In genomic region chr1:240117202-240117769, GRCh38 we compare ENCODE assay signal across 29 cellular contexts. TPM values are rescaled to one million over a fixed set of nuclear protein-coding genes. Genes with fewer than 3 reads are reported as not detected.
A peak's percentile ranks its signal among the peaks of the same experiment; 100 is the strongest.
DNase-seq lines count a peak whose midpoint lies in the region; ATAC-seq, FAIRE-seq and TF ChIP-seq lines count a peak whose summit lies in the region.
"Had no signal": no experiment of that assay in that cellular context is flagged by ENCODE, and none has a peak within 500 bp of the region (broad histone marks: within the 10 kb centered on the region; RNA-seq: fewer than 3 reads in every experiment).

No MANE protein-coding gene starts in this region.

- TF ChIP-seq CTCF in stomach (IDR thresholded peaks at IDR 0.05): no peak

- FAIRE-seq in HTR-8/SVneo (lab: Jason Lieb, UNC): peak; percentile 74

- no peaks in the 10 kb centered on the region for H3K4me1 ChIP-seq in stomach
- H3K4me1 ChIP-seq: BLaER1, SJSA1, upper lobe of right lung had no signal

- H3K36me3 ChIP-seq in stomach: no peaks in the 10 kb centered on the region
- H3K36me3 ChIP-seq: BLaER1, SJSA1, upper lobe of right lung had no signal

- ATAC-seq in HG02623 (IDR thresholded peaks at IDR 0.05; ENCODE audit: unreplicated experiment): no peak
- ATAC-seq: activated naive CD4-positive, alpha-beta T cell treated with anti-CD3 and anti-CD28 coated beads, Interleukin-2, amount 50 U/mL, for 72 hours; left lobe of liver; stimulated activated naive B cell treated with anti-CD40 and anti-IgM and Interleukin-4, amounts not matched to agents 10 μg/mL and 1 μg/mL and 100 μg/mL, for 72 hours; T-cell; upper lobe of right lung had no signal

- H3K27ac ChIP-seq in caudate nucleus (ENCODE audit: low read depth, low read length): peak overlapping the region; percentile 42
- no peak overlapping the region for H3K27ac ChIP-seq in stomach
- H3K27ac ChIP-seq: BLaER1, coronary artery, SJSA1, skin epidermis, upper lobe of right lung had no signal

- peak; percentile 46 for DNase-seq in ELR (ENCODE audit: low read depth)
- no peak for DNase-seq in HTR-8/SVneo (ENCODE audit: insufficient read length, low spot score)
- DNase-seq in NCI-H2107 treated with DMSO at 0.1 percent for 48 hours (lab: John Stamatoyannopoulos, UW; ENCODE audit: unreplicated experiment): peak; percentile 90
- no peak for DNase-seq in caudate nucleus (lab: John Stamatoyannopoulos, UW)
- no peak for DNase-seq in stomach
- DNase-seq in amygdala (lab: John Stamatoyannopoulos, UW): no peak
- no peak for DNase-seq in hepatic stellate cell (ENCODE audit: low spot score)
- DNase-seq: activated CD4-positive, alpha-beta T cell treated with anti-CD3 and anti-CD28 coated beads for 48 hours; activated effector memory CD4-positive, alpha-beta T cell treated with Interleukin-2 at 50 U/mL for 16 hours; activated T-cell treated with anti-CD3 and anti-CD28 coated beads for 4 hours; aorta; effector memory CD4-positive, alpha-beta T cell; mesenchymal stem cell; NCI-H1930; NCI-H82; nephron progenitor cell; retina; RPMI8226; stimulated activated naive B cell treated with anti-CD40 and anti-IgM and Interleukin-4, amounts not matched to agents 10 μg/mL and 1 μg/mL and 100 μg/mL, for 72 hours; T-cell; upper lobe of right lung had no signal

- no peaks in the 10 kb centered on the region for H3K27me3 ChIP-seq in stomach
- H3K27me3 ChIP-seq: BLaER1, SJSA1 had no signal

- whole genome bisulfite sequencing in stomach, 5 donors: 75 to 89% (median 86%) methylated on average over 9 to 10 of the region's 10 CpGs

- no peak for TF ChIP-seq EP300 in stomach (IDR thresholded peaks at IDR 0.05)

- H3K4me3 ChIP-seq in stomach: no peak overlapping the region
- H3K4me3 ChIP-seq: BLaER1, coronary artery, SJSA1, skin epidermis, upper lobe of right lung had no signal

- TF ChIP-seq POLR2A in stomach (IDR thresholded peaks at IDR 0.05): no peak

- no peaks in the 10 kb centered on the region for H3K9me3 ChIP-seq in stomach
- H3K9me3 ChIP-seq: BLaER1, SJSA1, upper lobe of right lung had no signal

- intact Hi-C loops in stomach (cut with DNase I; ENCODE audit: low total_unique reads): no loop called here

RNA-seq across cellular contexts. Expression of gene FMN2, which starts 25.6 kb away (rescaled TPM):
- total RNA-seq in stomach: 1 to 10 TPM in 1 of 5 donors, under 1 TPM in 2, not detected in 2; 0.87 to 3.3 (median 0.87) TPM
- polyA plus RNA-seq in stomach: under 1 TPM; 0.61 to 0.98 (median 0.68) TPM
- total RNA-seq: activated naive CD4-positive, alpha-beta T cell treated with anti-CD3 and anti-CD28 coated beads, Interleukin-2, amount 50 U/mL, for 72 hours; HT-29; left lobe of liver; T-cell had no signal

Comparison
In these comparisons a context has a peak if more than half of its experiments do, and no peak if none do; other contexts are left out.
1. DNase-seq: peak in ELR (single experiment) and NCI-H2107 treated with DMSO at 0.1 percent for 48 hours (single experiment); none in HTR-8/SVneo (single experiment), caudate nucleus (0 of 61), stomach (single experiment), amygdala (0 of 56) and hepatic stellate cell (single experiment).